Comparison of ENCODE assay signal across 30 cellular contexts in genomic region chr9:94472766-94473165, GRCh38.
"Had no signal": no experiment of that assay in that cellular context is flagged by ENCODE, and none has a peak within 500 bp of the region (broad histone marks: within the 10 kb centered on the region; RNA-seq: fewer than 3 reads in every experiment).

No MANE protein-coding gene starts in this region.

- FAIRE-seq: endothelial cell of umbilical vein, islet of Langerhans, TTC549, urothelium cell line had no signal

- H3K36me3 ChIP-seq: ascending aorta, heart right ventricle, left lung, lower lobe of right lung, right lobe of liver, transverse colon had no signal

- H3K27me3 ChIP-seq: ascending aorta, foreskin keratinocyte, left lung, neural progenitor cell, right lobe of liver, testis, transverse colon had no signal

- H3K4me1 Mint-ChIP-seq: neural progenitor cell had no signal

- H3K9me3 ChIP-seq: right lobe of liver, testis had no signal

- H3K4me3 ChIP-seq: ascending aorta, heart right ventricle, left lung, lower lobe of right lung, neural progenitor cell, right lobe of liver, skin epidermis, testis, transverse colon had no signal

- ATAC-seq: activated T-cell treated with anti-CD3 and anti-CD28 coated beads, Interleukin-2, amount 50 U/mL, for 72 hours; foreskin keratinocyte; heart right ventricle; left lung; lower lobe of right lung; natural killer cell; right lobe of liver; stimulated activated naive CD8-positive, alpha-beta T cell treated with anti-CD3 and anti-CD28 coated beads, Interleukin-15, Interleukin-2, amounts not matched to agents 100 U/mL and 50 U/mL, for 24 hours had no signal

- H3K27ac ChIP-seq: ascending aorta, foreskin keratinocyte, heart right ventricle, left lung, lower lobe of right lung, neural progenitor cell, right lobe of liver, skin epidermis, testis, transverse colon, VCaP had no signal

- H3K27ac Mint-ChIP-seq: activated naive CD8-positive, alpha-beta T cell; activated T-cell treated with anti-CD3 and anti-CD28 coated beads, Interleukin-2, amount 50 U/mL, for 72 hours; natural killer cell; neural progenitor cell had no signal

- H3K4me2 ChIP-seq: neural progenitor cell had no signal

- H2AFZ ChIP-seq: neural progenitor cell had no signal

- H3K4me1 ChIP-seq: foreskin keratinocyte, heart right ventricle, left lung, lower lobe of right lung, neural progenitor cell, right lobe of liver, testis, transverse colon had no signal

- H3K4me3 Mint-ChIP-seq: activated naive CD8-positive, alpha-beta T cell; activated T-cell treated with anti-CD3 and anti-CD28 coated beads, Interleukin-2, amount 50 U/mL, for 72 hours; natural killer cell; neural progenitor cell had no signal

- H3K9ac ChIP-seq: neural progenitor cell had no signal

- DNase-seq: activated CD4-positive, alpha-beta T cell treated with anti-CD3 and anti-CD28 coated beads for 4 hours; activated CD4-positive, alpha-beta T cell treated with anti-CD3 and anti-CD28 coated beads, Interleukin-2, amount 50 U/mL, for 4 hours; activated effector memory CD4-positive, alpha-beta T cell treated with Interleukin-2 at 50 U/mL for 16 hours; activated naive CD4-positive, alpha-beta T cell treated with Interleukin-2 at 50 U/mL for 16 hours; activated T-cell treated with anti-CD3 and anti-CD28 coated beads for 4 hours; activated T-cell treated with anti-CD3 and anti-CD28 coated beads, Interleukin-2, amount 50 U/mL, for 72 hours; caudate nucleus; heart right ventricle; left lung; lower lobe of right lung; mesenchymal stem cell; natural killer cell; posterior cingulate gyrus; right lobe of liver; stimulated activated CD4-positive, alpha-beta T cell treated with anti-CD3 and anti-CD28 coated beads, Interleukin-12 subunit alpha, Interleukin-12 subunit beta, amount 100 ng/mL, for 4 hours; stimulated activated CD4-positive, alpha-beta T cell treated with anti-CD3 and anti-CD28 coated beads, Interleukin-4, amount 100 ng/mL, for 1 hour; stimulated activated naive CD8-positive, alpha-beta T cell treated with anti-CD3 and anti-CD28 coated beads, Interleukin-15, Interleukin-2, amounts not matched to agents 100 U/mL and 50 U/mL, for 24 hours; T-helper 9 cell; testis; transverse colon had no signal
